8 cellular contexts compared by ENCODE assay signal in the genomic region with DNA sequence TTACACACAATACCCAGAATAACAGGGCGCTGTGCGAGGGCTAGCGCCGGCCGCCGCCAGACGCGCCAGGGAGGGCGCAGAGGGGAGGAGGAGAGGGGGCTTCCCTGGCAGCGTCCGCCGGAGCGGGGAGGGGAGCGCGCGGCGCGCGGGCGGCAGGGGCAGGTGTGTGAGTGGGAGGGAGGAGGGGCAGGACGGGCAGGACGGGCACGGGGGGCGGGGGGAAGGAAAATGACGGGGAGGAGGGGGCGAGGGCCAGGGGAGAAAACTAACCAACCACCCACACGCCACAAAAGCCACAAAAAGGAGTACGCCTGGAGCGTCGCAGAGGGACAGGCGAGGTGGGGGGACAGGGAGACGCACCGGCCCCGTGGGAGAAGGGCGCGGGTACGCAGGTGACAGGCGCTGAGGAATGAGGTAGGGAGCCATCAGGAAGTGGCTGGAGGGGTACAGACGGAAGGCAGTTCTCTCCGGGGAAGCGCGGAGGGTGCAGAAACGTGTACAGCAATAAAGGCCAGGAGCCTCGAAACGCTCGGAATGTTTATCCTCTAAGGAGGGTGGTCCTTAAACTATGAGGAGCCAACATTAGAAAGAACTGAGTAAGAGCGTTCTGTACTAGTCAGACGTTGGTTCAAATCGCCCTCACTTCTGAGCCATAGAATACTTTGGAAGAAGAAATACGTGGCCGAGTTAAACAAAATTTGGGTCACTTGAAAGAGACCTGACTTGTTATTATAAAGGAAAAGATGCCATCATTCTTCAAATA. TPM values are rescaled to one million over a fixed set of nuclear protein-coding genes. Genes with fewer than 3 reads are reported as not detected.
DNase-seq lines count a peak whose midpoint lies in the region; ATAC-seq, FAIRE-seq and TF ChIP-seq lines count a peak whose summit lies in the region.

No MANE protein-coding gene starts in this region.

- RAD21 ChIA-PET in HCT116 (lab: Charles Lee; ENCODE audit: low non-redundant PET in 1 of 2, low total read pairs in 2 of 2, uncharacterized antibody in 2 of 2, unreplicated experiment in 2 of 2): no interaction called here

- no peaks in the 10 kb centered on the region for H3K79me2 ChIP-seq in HCT116 (ENCODE audit: insufficient read depth, low read length)

- TF ChIP-seq RAD21 in HCT116 (IDR thresholded peaks at IDR 0.05; ENCODE audit: low read depth): no peak

- POLR2A ChIA-PET in HCT116 (lab: Charles Lee): interaction anchor here (0.7 kb wide), 1 partner anchor 735 kb away, joined by 4 read pairs; no protein-coding TSS in a partner anchor

- H3K4me2 ChIP-seq in HCT116 (ENCODE audit: low read length): peak overlapping the region; percentile 95

- FAIRE-seq in HTR-8/SVneo (lab: Jason Lieb, UNC): no peak

- peak overlapping the region; percentile 96 for H3K4me3 Mint-ChIP-seq in activated CD8-positive, alpha-beta memory T cell treated with anti-CD3 and anti-CD28 coated beads, Interleukin-2, amount 10 ng/mL, durations not matched to agents 7 days and 5 days
- peak overlapping the region; percentile 92 for H3K4me3 Mint-ChIP-seq in natural killer cell treated with Interleukin-12 subunit alpha and Interleukin-12 subunit beta and Interleukin-15 and Interleukin-18, amount 100 ng/mL, for 72 hours
- peak overlapping the region; percentile 96 to 98 for H3K4me3 Mint-ChIP-seq in stimulated activated naive CD8-positive, alpha-beta T cell treated with anti-CD3 and anti-CD28 coated beads, Interleukin-15, amount 100 ng/mL, for 72 hours

- DNase-seq in HCT116 (ENCODE audit: low read depth, low spot score): no peak
- peak; percentile 13 to 80 for DNase-seq in NCI-H524 (lab: John Stamatoyannopoulos, UW)
- DNase-seq in activated CD8-positive, alpha-beta memory T cell treated with anti-CD3 and anti-CD28 coated beads, Interleukin-2, amount 10 ng/mL, durations not matched to agents 7 days and 5 days: peak; percentile 73
- no peak for DNase-seq in epithelial cell of prostate (ENCODE audit: low read depth, low spot score)
- DNase-seq in natural killer cell treated with Interleukin-12 subunit alpha and Interleukin-12 subunit beta and Interleukin-15 and Interleukin-18, amount 100 ng/mL, for 72 hours (ENCODE audit: low spot score): peak; percentile 81
- DNase-seq in stimulated activated naive CD8-positive, alpha-beta T cell treated with anti-CD3 and anti-CD28 coated beads, Interleukin-15, amount 100 ng/mL, for 72 hours: peak; percentile 69 to 80
- no peak for DNase-seq in HTR-8/SVneo (ENCODE audit: insufficient read length, low spot score)
- DNase-seq in midbrain (lab: John Stamatoyannopoulos, UW): no peak

- no peaks in the 10 kb centered on the region for H4K20me1 ChIP-seq in HCT116 (ENCODE audit: insufficient read depth)

- no peak for TF ChIP-seq POLR2A in HCT116 (IDR thresholded peaks at IDR 0.05; ENCODE audit: borderline replicate concordance, extremely low read depth, insufficient read depth, insufficient read length)

- no peaks in the 10 kb centered on the region for H3K9me3 Mint-ChIP-seq in activated CD8-positive, alpha-beta memory T cell treated with anti-CD3 and anti-CD28 coated beads, Interleukin-2, amount 10 ng/mL, durations not matched to agents 7 days and 5 days (ENCODE audit: low read depth)
- no peaks in the 10 kb centered on the region for H3K9me3 Mint-ChIP-seq in natural killer cell treated with Interleukin-12 subunit alpha and Interleukin-12 subunit beta and Interleukin-15 and Interleukin-18, amount 100 ng/mL, for 72 hours
- no peaks in the 10 kb centered on the region for H3K9me3 Mint-ChIP-seq in stimulated activated naive CD8-positive, alpha-beta T cell treated with anti-CD3 and anti-CD28 coated beads, Interleukin-15, amount 100 ng/mL, for 72 hours

- no peaks in the 10 kb centered on the region for H3K9me2 ChIP-seq in HCT116 (ENCODE audit: insufficient read depth)

- no peak for TF ChIP-seq CTCF in HCT116 (IDR thresholded peaks at IDR 0.05 in 2 of 3, conservative IDR thresholded peaks at IDR 0.05 in 1 of 3; ENCODE audit: borderline replicate concordance in 1 of 3, insufficient read depth in 1 of 3, low read depth in 2 of 3, low read length in 2 of 3)

- peaks cover 29% of the 10 kb centered on the region for H3K27me3 ChIP-seq in HCT116 (ENCODE audit: insufficient read depth, low read length)

- no peak overlapping the region for H2AFZ ChIP-seq in HCT116 (ENCODE audit: low read depth, low read length, poor library complexity, severe bottlenecking)

- H3K9ac ChIP-seq in HCT116 (ENCODE audit: low read length): no peak overlapping the region

- H3K27ac Mint-ChIP-seq in activated CD8-positive, alpha-beta memory T cell treated with anti-CD3 and anti-CD28 coated beads, Interleukin-2, amount 10 ng/mL, durations not matched to agents 7 days and 5 days: peak overlapping the region; percentile 97
- peak overlapping the region; percentile 79 to 95 for H3K27ac Mint-ChIP-seq in natural killer cell treated with Interleukin-12 subunit alpha and Interleukin-12 subunit beta and Interleukin-15 and Interleukin-18, amount 100 ng/mL, for 72 hours
- peak overlapping the region; percentile 94 to 99 for H3K27ac Mint-ChIP-seq in stimulated activated naive CD8-positive, alpha-beta T cell treated with anti-CD3 and anti-CD28 coated beads, Interleukin-15, amount 100 ng/mL, for 72 hours

- no TSS peak for BruUV-seq in HCT116 (replicated peaks; lab: Mats Ljungman, UMichigan)

- peak overlapping the region; percentile 53 to 68 for H3K4me3 ChIP-seq in HCT116 (replicated peaks in 1 of 2; ENCODE audit: low read depth in 1 of 2, low read length in 2 of 2)

- no peaks in the 10 kb centered on the region for H3K27me3 Mint-ChIP-seq in activated CD8-positive, alpha-beta memory T cell treated with anti-CD3 and anti-CD28 coated beads, Interleukin-2, amount 10 ng/mL, durations not matched to agents 7 days and 5 days
- no peaks in the 10 kb centered on the region for H3K27me3 Mint-ChIP-seq in natural killer cell treated with Interleukin-12 subunit alpha and Interleukin-12 subunit beta and Interleukin-15 and Interleukin-18, amount 100 ng/mL, for 72 hours
- H3K27me3 Mint-ChIP-seq in stimulated activated naive CD8-positive, alpha-beta T cell treated with anti-CD3 and anti-CD28 coated beads, Interleukin-15, amount 100 ng/mL, for 72 hours: no peaks in the 10 kb centered on the region

- no peaks in the 10 kb centered on the region for H3K9me3 ChIP-seq in HCT116 (ENCODE audit: control insufficient read depth in 1 of 2, insufficient read depth in 1 of 2, low read depth in 1 of 2, low read length in 2 of 2)

- intact Hi-C loops in HCT116 (cut with micrococcal nuclease): no loop called here

- H3K36me3 ChIP-seq in HCT116 (ENCODE audit: control insufficient read depth in 1 of 2, insufficient read depth in 2 of 2, low read length in 2 of 2): no peaks in the 10 kb centered on the region

- peak; percentile 47 for ATAC-seq in HCT116
- ATAC-seq in activated CD8-positive, alpha-beta memory T cell treated with anti-CD3 and anti-CD28 coated beads, Interleukin-2, amount 10 ng/mL, durations not matched to agents 7 days and 5 days: peak; percentile 37
- peak; percentile 63 to 78 for ATAC-seq in natural killer cell treated with Interleukin-12 subunit alpha and Interleukin-12 subunit beta and Interleukin-15 and Interleukin-18, amount 100 ng/mL, for 72 hours
- ATAC-seq in stimulated activated naive CD8-positive, alpha-beta T cell treated with anti-CD3 and anti-CD28 coated beads, Interleukin-15, amount 100 ng/mL, for 72 hours: peak; percentile 63

- H3K4me1 Mint-ChIP-seq in activated CD8-positive, alpha-beta memory T cell treated with anti-CD3 and anti-CD28 coated beads, Interleukin-2, amount 10 ng/mL, durations not matched to agents 7 days and 5 days: peaks cover 65% of the 10 kb centered on the region
- H3K4me1 Mint-ChIP-seq in natural killer cell treated with Interleukin-12 subunit alpha and Interleukin-12 subunit beta and Interleukin-15 and Interleukin-18, amount 100 ng/mL, for 72 hours (ENCODE audit: low read depth in 2 of 2): peaks cover 58 to 74% of the 10 kb centered on the region in 2 donors
- peaks cover 62% of the 10 kb centered on the region for H3K4me1 Mint-ChIP-seq in stimulated activated naive CD8-positive, alpha-beta T cell treated with anti-CD3 and anti-CD28 coated beads, Interleukin-15, amount 100 ng/mL, for 72 hours

- H3K4me1 ChIP-seq in HCT116 (ENCODE audit: control insufficient read depth in 1 of 2, insufficient read depth in 2 of 2, low read length in 2 of 2): peaks cover 0 to 19% of the 10 kb centered on the region in 2 experiments; a peak in 2 of 4 replicates

- no peak overlapping the region for H3K27ac ChIP-seq in HCT116 (ENCODE audit: low read depth, low read length)
- peak overlapping the region; percentile 38 for H3K27ac ChIP-seq in epithelial cell of prostate

- CTCF ChIA-PET in HCT116 (lab: Charles Lee): no interaction called here
- CTCF ChIA-PET in activated CD8-positive, alpha-beta memory T cell treated with anti-CD3 and anti-CD28 coated beads, Interleukin-2, amount 10 ng/mL, durations not matched to agents 7 days and 5 days (lab: Charles Lee): interaction anchor here (1.0 to 1.3 kb wide), 3 partner anchors 11 to 19 kb away, joined by 3 to 4 read pairs (median 3); no protein-coding TSS in a partner anchor

- peaks cover 47% of the 10 kb centered on the region for H3K36me3 Mint-ChIP-seq in activated CD8-positive, alpha-beta memory T cell treated with anti-CD3 and anti-CD28 coated beads, Interleukin-2, amount 10 ng/mL, durations not matched to agents 7 days and 5 days
- H3K36me3 Mint-ChIP-seq in natural killer cell treated with Interleukin-12 subunit alpha and Interleukin-12 subunit beta and Interleukin-15 and Interleukin-18, amount 100 ng/mL, for 72 hours: peaks cover 33% of the 10 kb centered on the region

TF ChIP-seq in HCT116, 20 proteins besides CTCF, POLR2A, EP300 and RAD21:
- TF ChIP-seq EGR1 (IDR thresholded peaks at IDR 0.05; ENCODE audit: low read depth): 0 out of 2 replicates have a peak, but pooled peaks have one; percentile 7
- TF ChIP-seq ZNF274 (IDR thresholded peaks at IDR 0.05; ENCODE audit: low read depth, low read length): no peak
- TF ChIP-seq, protein P1, sequence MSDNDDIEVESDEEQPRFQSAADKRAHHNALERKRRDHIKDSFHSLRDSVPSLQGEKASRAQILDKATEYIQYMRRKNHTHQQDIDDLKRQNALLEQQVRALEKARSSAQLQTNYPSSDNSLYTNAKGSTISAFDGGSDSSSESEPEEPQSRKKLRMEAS (IDR thresholded peaks at IDR 0.05): 0 out of 2 replicates have a peak, but pooled peaks have one; percentile 19

RNA-seq across cellular contexts. Expression of a gene that starts 0.7 kb away (rescaled TPM):
- 2.7 TPM for total RNA-seq in HCT116 (2021; ENCODE audit: unreplicated experiment)
- 2.4 and 4.0 TPM in 2 replicates for polyA plus RNA-seq in HCT116 (2012)
- 100 to 1,000 TPM; 164 to 233 TPM for total RNA-seq in activated CD8-positive, alpha-beta memory T cell treated with anti-CD3 and anti-CD28 coated beads, Interleukin-2, amount 10 ng/mL, durations not matched to agents 7 days and 5 days
- 100 to 1,000 TPM; 401 to 512 TPM for total RNA-seq in natural killer cell treated with Interleukin-12 subunit alpha and Interleukin-12 subunit beta and Interleukin-15 and Interleukin-18, amount 100 ng/mL, for 72 hours

Comparison
In these comparisons a context has a peak if more than half of its experiments do, and no peak if none do; other contexts are left out.
1. DNase-seq: peak in NCI-H524 (2 of 2), activated CD8-positive, alpha-beta memory T cell treated with anti-CD3 and anti-CD28 coated beads, Interleukin-2, amount 10 ng/mL, durations not matched to agents 7 days and 5 days (single experiment), natural killer cell treated with Interleukin-12 subunit alpha and Interleukin-12 subunit beta and Interleukin-15 and Interleukin-18, amount 100 ng/mL, for 72 hours (single experiment) and stimulated activated naive CD8-positive, alpha-beta T cell treated with anti-CD3 and anti-CD28 coated beads, Interleukin-15, amount 100 ng/mL, for 72 hours (2 of 2); none in HCT116 (single experiment), epithelial cell of prostate (single experiment), HTR-8/SVneo (single experiment) and midbrain (single experiment).
2. RNA of a gene that starts 0.7 kb away (total RNA-seq): 401 to 512 TPM in natural killer cell treated with Interleukin-12 subunit alpha and Interleukin-12 subunit beta and Interleukin-15 and Interleukin-18, amount 100 ng/mL, for 72 hours and 164 to 233 TPM in activated CD8-positive, alpha-beta memory T cell treated with anti-CD3 and anti-CD28 coated beads, Interleukin-2, amount 10 ng/mL, durations not matched to agents 7 days and 5 days; 2.7 TPM in HCT116 (single experiment); every median in the first group is over 10 times any median in the second.
3. Peak in every context shown above with its lines, with median percentiles within 50 percentile points of each other: ATAC-seq, H3K27ac Mint-ChIP-seq and H3K4me3 Mint-ChIP-seq.